In the genomic region with DNA sequence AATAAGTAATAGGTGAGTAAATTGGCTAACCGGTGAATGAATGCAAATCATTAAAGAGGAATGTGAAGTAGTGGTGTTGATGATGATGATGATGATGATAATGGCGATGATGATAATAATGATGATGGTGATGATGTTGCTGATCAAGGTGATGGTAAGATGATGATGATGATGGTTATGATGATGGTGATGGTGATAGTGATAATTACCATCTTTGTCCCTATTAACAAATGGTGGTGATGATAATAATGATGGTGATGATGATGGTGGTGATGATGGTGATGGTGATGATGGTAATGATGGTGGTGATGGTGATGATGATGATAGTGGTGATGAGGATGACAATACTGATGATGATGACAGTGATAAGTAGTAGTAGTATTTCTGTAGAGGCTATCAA, we compare ENCODE assay signal across 1 cellular context.
TF ChIP-seq lines count a peak whose summit lies in the region.

No MANE protein-coding gene starts in this region.

TF ChIP-seq in HEK293, 187 proteins besides CTCF, POLR2A, EP300 and RAD21 (continued from another document):
- TF ChIP-seq, protein P1, sequence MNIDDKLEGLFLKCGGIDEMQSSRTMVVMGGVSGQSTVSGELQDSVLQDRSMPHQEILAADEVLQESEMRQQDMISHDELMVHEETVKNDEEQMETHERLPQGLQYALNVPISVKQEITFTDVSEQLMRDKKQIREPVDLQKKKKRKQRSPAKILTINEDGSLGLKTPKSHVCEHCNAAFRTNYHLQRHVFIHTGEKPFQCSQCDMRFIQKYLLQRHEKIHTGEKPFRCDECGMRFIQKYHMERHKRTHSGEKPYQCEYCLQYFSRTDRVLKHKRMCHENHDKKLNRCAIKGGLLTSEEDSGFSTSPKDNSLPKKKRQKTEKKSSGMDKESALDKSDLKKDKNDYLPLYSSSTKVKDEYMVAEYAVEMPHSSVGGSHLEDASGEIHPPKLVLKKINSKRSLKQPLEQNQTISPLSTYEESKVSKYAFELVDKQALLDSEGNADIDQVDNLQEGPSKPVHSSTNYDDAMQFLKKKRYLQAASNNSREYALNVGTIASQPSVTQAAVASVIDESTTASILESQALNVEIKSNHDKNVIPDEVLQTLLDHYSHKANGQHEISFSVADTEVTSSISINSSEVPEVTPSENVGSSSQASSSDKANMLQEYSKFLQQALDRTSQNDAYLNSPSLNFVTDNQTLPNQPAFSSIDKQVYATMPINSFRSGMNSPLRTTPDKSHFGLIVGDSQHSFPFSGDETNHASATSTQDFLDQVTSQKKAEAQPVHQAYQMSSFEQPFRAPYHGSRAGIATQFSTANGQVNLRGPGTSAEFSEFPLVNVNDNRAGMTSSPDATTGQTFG (tag by site-specific recombination; IDR thresholded peaks at IDR 0.05; ENCODE audit: borderline replicate concordance): peak; percentile 90; the same call in 1 of the 2 replicates
- TF ChIP-seq ZSCAN16 (tag by site-specific recombination; IDR thresholded peaks at IDR 0.05) (no peak), ZNF521 (tag by site-specific recombination; IDR thresholded peaks at IDR 0.05) (0 out of 2 replicates have a peak, but pooled peaks have one; percentile 79), ZNF16 (tag by site-specific recombination; IDR thresholded peaks at IDR 0.05; ENCODE audit: low read depth) (no peak), ZNF350 (tag by site-specific recombination; IDR thresholded peaks at IDR 0.05) (no peak), ZNF473 (tag by site-specific recombination; IDR thresholded peaks at IDR 0.05) (peak; percentile 67; the same call in 1 of the 2 replicates), ZBTB44 (tag by site-specific recombination; IDR thresholded peaks at IDR 0.05) (no peak), ZNF792 (tag by site-specific recombination; IDR thresholded peaks at IDR 0.05) (no peak), ZFHX2 (tag by site-specific recombination; conservative IDR thresholded peaks at IDR 0.05) (no peak), SP3 (tag by site-specific recombination; IDR thresholded peaks at IDR 0.05) (no peak), ZNF830 (tag by site-specific recombination; IDR thresholded peaks at IDR 0.05; ENCODE audit: low read depth) (no peak), ZNF571 (tag by site-specific recombination; IDR thresholded peaks at IDR 0.05) (0 out of 2 replicates have a peak, but pooled peaks have one; percentile 22), HOXA7 (CRISPR knock-in tag; IDR thresholded peaks at IDR 0.05; ENCODE audit: borderline replicate concordance) (no peak)
- TF ChIP-seq, protein P2, sequence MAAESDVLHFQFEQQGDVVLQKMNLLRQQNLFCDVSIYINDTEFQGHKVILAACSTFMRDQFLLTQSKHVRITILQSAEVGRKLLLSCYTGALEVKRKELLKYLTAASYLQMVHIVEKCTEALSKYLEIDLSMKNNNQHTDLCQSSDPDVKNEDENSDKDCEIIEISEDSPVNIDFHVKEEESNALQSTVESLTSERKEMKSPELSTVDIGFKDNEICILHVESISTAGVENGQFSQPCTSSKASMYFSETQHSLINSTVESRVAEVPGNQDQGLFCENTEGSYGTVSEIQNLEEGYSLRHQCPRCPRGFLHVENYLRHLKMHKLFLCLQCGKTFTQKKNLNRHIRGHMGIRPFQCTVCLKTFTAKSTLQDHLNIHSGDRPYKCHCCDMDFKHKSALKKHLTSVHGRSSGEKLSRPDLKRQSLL (tag by site-specific recombination; IDR thresholded peaks at IDR 0.05): no peak
- TF ChIP-seq, protein P3, sequence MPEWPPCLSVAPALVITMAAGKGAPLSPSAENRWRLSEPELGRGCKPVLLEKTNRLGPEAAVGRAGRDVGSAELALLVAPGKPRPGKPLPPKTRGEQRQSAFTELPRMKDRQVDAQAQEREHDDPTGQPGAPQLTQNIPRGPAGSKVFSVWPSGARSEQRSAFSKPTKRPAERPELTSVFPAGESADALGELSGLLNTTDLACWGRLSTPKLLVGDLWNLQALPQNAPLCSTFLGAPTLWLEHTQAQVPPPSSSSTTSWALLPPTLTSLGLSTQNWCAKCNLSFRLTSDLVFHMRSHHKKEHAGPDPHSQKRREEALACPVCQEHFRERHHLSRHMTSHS (tag by site-specific recombination; IDR thresholded peaks at IDR 0.05): 0 out of 2 replicates have a peak, but pooled peaks have one; percentile 32
- TF ChIP-seq, protein P4, sequence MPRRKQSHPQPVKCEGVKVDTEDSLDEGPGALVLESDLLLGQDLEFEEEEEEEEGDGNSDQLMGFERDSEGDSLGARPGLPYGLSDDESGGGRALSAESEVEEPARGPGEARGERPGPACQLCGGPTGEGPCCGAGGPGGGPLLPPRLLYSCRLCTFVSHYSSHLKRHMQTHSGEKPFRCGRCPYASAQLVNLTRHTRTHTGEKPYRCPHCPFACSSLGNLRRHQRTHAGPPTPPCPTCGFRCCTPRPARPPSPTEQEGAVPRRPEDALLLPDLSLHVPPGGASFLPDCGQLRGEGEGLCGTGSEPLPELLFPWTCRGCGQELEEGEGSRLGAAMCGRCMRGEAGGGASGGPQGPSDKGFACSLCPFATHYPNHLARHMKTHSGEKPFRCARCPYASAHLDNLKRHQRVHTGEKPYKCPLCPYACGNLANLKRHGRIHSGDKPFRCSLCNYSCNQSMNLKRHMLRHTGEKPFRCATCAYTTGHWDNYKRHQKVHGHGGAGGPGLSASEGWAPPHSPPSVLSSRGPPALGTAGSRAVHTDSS (tag by site-specific recombination; IDR thresholded peaks at IDR 0.05): peak; percentile 94
